ENCODE assay signal across 38 cellular contexts in the genomic region with DNA sequence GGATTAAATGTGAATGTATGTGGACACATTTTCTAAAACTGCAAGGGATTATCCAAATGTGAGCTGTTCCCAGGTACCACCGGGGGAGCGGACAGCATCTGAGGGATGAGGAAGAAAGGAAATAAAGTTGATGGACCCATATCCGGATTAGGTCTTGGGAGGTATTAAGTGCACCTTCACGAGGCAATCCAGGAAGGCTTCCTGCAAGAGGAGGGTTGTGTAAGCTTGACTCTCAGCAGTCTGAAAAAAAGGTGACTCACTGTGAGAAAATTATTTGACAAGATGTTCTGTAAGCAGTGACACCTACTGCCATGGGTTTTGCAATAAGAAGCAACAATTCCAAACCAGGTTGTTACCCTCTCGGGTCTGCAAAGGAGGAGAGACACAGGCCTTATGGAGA. TPM values are rescaled to one million over a fixed set of nuclear protein-coding genes. Genes with fewer than 3 reads are reported as not detected.
"Had no signal": no experiment of that assay in that cellular context is flagged by ENCODE, and none has a peak within 500 bp of the region (broad histone marks: within the 10 kb centered on the region; RNA-seq: fewer than 3 reads in every experiment).

No MANE protein-coding gene starts in this region.

- H3K4me1 ChIP-seq: adrenal gland, body of pancreas, breast epithelium had no signal

- DNase-seq: activated B cell treated with CpG ODN at 0.5 μM for 24 hours; activated CD4-positive, alpha-beta memory T cell treated with anti-CD3 and anti-CD28 coated beads for 36 hours; activated CD4-positive, alpha-beta T cell treated with anti-CD3 and anti-CD28 coated beads for 4 hours; activated CD4-positive, alpha-beta T cell treated with anti-CD3 and anti-CD28 coated beads, Interleukin-2, amount 10 ng/mL, durations not matched to agents 24 days and 14 days; activated CD4-positive, alpha-beta T cell treated with anti-CD3 and anti-CD28 coated beads, Interleukin-2, amount 50 U/mL, for 1 hour; activated CD4-positive, alpha-beta T cell treated with anti-CD3 and anti-CD28 coated beads, Interleukin-2, amount 50 U/mL, for 4 hours; activated CD4-positive, CD25-positive, alpha-beta regulatory T cell treated with anti-CD3 and anti-CD28 coated beads, Interleukin-2, amount 50 U/mL, for 72 hours; activated CD8-positive, alpha-beta memory T cell treated with anti-CD3 and anti-CD28 coated beads, Interleukin-2, amount 50 U/mL, for 4 hours; activated CD8-positive, alpha-beta T cell treated with anti-CD3 and anti-CD28 coated beads for 36 hours; activated effector memory CD4-positive, alpha-beta T cell treated with anti-CD3 and anti-CD28 coated beads, Interleukin-2, amount 50 U/mL, for 16 hours; activated gamma-delta T cell treated with Interleukin-2 at 50 U/mL for 16 hours; activated naive CD4-positive, alpha-beta T cell; activated naive CD4-positive, alpha-beta T cell treated with anti-CD3 and anti-CD28 coated beads for 36 hours; activated naive CD4-positive, alpha-beta T cell treated with anti-CD3 and anti-CD28 coated beads, Interleukin-2, amount 50 U/mL, for 16 hours; activated naive CD8-positive, alpha-beta T cell treated with anti-CD3 and anti-CD28 coated beads for 36 hours; activated T-cell treated with anti-CD3 and anti-CD28 coated beads for 4 hours; activated T-cell treated with anti-CD3 and anti-CD28 coated beads, Interleukin-2, amount 50 U/mL, for 1 hour; activated T-cell treated with anti-CD3 and anti-CD28 coated beads, Interleukin-2, amount 50 U/mL, for 4 hours; activated T-cell treated with anti-CD3 and anti-CD28 coated beads, Interleukin-2, amount 50 U/mL, for 72 hours; adrenal gland; amniotic stem cell; aorta; body of pancreas; brain microvascular endothelial cell; caudate nucleus; cerebellar nuclear complex; T-cell; T-helper 17 cell had no signal

- H3K4me1 Mint-ChIP-seq: activated B cell treated with CpG ODN at 0.5 μM for 24 hours had no signal

- FAIRE-seq: astrocyte, TTC549 had no signal

- H3K27me3 ChIP-seq: body of pancreas, brain microvascular endothelial cell, breast epithelium, cardiac muscle cell had no signal

- H3K36me3 ChIP-seq: adrenal gland, brain microvascular endothelial cell, breast epithelium, cardiac muscle cell had no signal

- H3K36me3 Mint-ChIP-seq: activated CD4-positive, alpha-beta memory T cell treated with anti-CD3 and anti-CD28 coated beads for 36 hours; activated naive CD4-positive, alpha-beta T cell treated with anti-CD3 and anti-CD28 coated beads, Interleukin-2, amount 50 U/mL, for 72 hours; activated naive CD8-positive, alpha-beta T cell treated with anti-CD3 and anti-CD28 coated beads for 36 hours; T-cell had no signal

- H3K4me3 ChIP-seq: adrenal gland, body of pancreas, breast epithelium, cardiac muscle cell had no signal

- H3K27ac Mint-ChIP-seq: activated B cell treated with CpG ODN at 0.5 μM for 24 hours; activated CD4-positive, alpha-beta memory T cell treated with anti-CD3 and anti-CD28 coated beads for 36 hours; activated CD4-positive, alpha-beta T cell treated with anti-CD3 and anti-CD28 coated beads, Interleukin-2, amount 10 ng/mL, durations not matched to agents 24 days and 14 days; activated CD8-positive, alpha-beta T cell treated with anti-CD3 and anti-CD28 coated beads for 36 hours; activated naive CD4-positive, alpha-beta T cell treated with anti-CD3 and anti-CD28 coated beads for 36 hours; activated naive CD8-positive, alpha-beta T cell treated with anti-CD3 and anti-CD28 coated beads for 36 hours; activated T-cell treated with anti-CD3 and anti-CD28 coated beads, Interleukin-2, amount 50 U/mL, for 72 hours; activated T-helper 17 cell treated with anti-CD3 and anti-CD28 coated beads, Interleukin-2, amount 50 U/mL, for 72 hours; T-helper 17 cell had no signal

- H3K4me3 Mint-ChIP-seq: activated B cell treated with CpG ODN at 0.5 μM for 24 hours; activated CD4-positive, alpha-beta memory T cell treated with anti-CD3 and anti-CD28 coated beads for 36 hours; activated CD8-positive, alpha-beta T cell treated with anti-CD3 and anti-CD28 coated beads for 36 hours; activated naive CD4-positive, alpha-beta T cell treated with anti-CD3 and anti-CD28 coated beads for 36 hours; activated naive CD8-positive, alpha-beta T cell treated with anti-CD3 and anti-CD28 coated beads for 36 hours; activated T-cell treated with anti-CD3 and anti-CD28 coated beads, Interleukin-2, amount 50 U/mL, for 4 hours; activated T-cell treated with anti-CD3 and anti-CD28 coated beads, Interleukin-2, amount 50 U/mL, for 72 hours; activated T-helper 1 cell treated with anti-CD3 and anti-CD28 coated beads, Interleukin-12 subunit alpha, Interleukin-12 subunit beta, Interleukin-2, Interleukin-4 antibody, amounts not matched to agents 30 ng/mL and 10 ng/mL and 1 ng/mL, durations not matched to agents 14 hours and 24 hours and 36 hours; activated T-helper 17 cell treated with anti-CD3 and anti-CD28 coated beads, Interleukin-2, amount 50 U/mL, for 72 hours; central memory CD8-positive, alpha-beta T cell; T-cell; T-helper 17 cell had no signal

- H3K27ac ChIP-seq: adrenal gland, body of pancreas, brain microvascular endothelial cell, breast epithelium, cardiac muscle cell, VCaP had no signal

- H3K9me3 ChIP-seq: adrenal gland, body of pancreas, breast epithelium had no signal

- H3K9me3 Mint-ChIP-seq: activated B cell treated with CpG ODN at 0.5 μM for 24 hours; activated CD4-positive, alpha-beta memory T cell treated with anti-CD3 and anti-CD28 coated beads for 36 hours; activated CD4-positive, alpha-beta T cell treated with anti-CD3 and anti-CD28 coated beads, Interleukin-2, amount 10 ng/mL, durations not matched to agents 24 days and 14 days; activated CD8-positive, alpha-beta T cell treated with anti-CD3 and anti-CD28 coated beads for 36 hours; activated naive CD4-positive, alpha-beta T cell treated with anti-CD3 and anti-CD28 coated beads for 36 hours; activated naive CD4-positive, alpha-beta T cell treated with anti-CD3 and anti-CD28 coated beads, Interleukin-2, amount 50 U/mL, for 72 hours; activated naive CD8-positive, alpha-beta T cell treated with anti-CD3 and anti-CD28 coated beads for 36 hours; activated T-cell treated with anti-CD3 and anti-CD28 coated beads, Interleukin-2, amount 50 U/mL, for 4 hours; activated T-helper 17 cell treated with anti-CD3 and anti-CD28 coated beads, Interleukin-2, amount 50 U/mL, for 72 hours; central memory CD8-positive, alpha-beta T cell; T-cell had no signal

RNA-seq across cellular contexts. Expression of a gene that starts 55.0 kb away (rescaled TPM):
- total RNA-seq: activated B cell treated with CpG ODN at 0.5 μM for 24 hours; activated CD4-positive, alpha-beta memory T cell treated with anti-CD3 and anti-CD28 coated beads for 36 hours; activated CD8-positive, alpha-beta memory T cell treated with anti-CD3 and anti-CD28 coated beads for 36 hours; activated CD8-positive, alpha-beta T cell treated with anti-CD3 and anti-CD28 coated beads for 36 hours; activated naive CD4-positive, alpha-beta T cell treated with anti-CD3 and anti-CD28 coated beads for 36 hours; activated naive CD4-positive, alpha-beta T cell treated with anti-CD3 and anti-CD28 coated beads, Interleukin-2, amount 50 U/mL, for 72 hours; activated naive CD8-positive, alpha-beta T cell treated with anti-CD3 and anti-CD28 coated beads for 36 hours; activated T-cell treated with anti-CD3 and anti-CD28 coated beads, Interleukin-2, amount 50 U/mL, for 4 hours; aorta; breast epithelium had no signal
- polyA plus RNA-seq: aorta, cardiac muscle cell had no signal
